In the genomic region with DNA sequence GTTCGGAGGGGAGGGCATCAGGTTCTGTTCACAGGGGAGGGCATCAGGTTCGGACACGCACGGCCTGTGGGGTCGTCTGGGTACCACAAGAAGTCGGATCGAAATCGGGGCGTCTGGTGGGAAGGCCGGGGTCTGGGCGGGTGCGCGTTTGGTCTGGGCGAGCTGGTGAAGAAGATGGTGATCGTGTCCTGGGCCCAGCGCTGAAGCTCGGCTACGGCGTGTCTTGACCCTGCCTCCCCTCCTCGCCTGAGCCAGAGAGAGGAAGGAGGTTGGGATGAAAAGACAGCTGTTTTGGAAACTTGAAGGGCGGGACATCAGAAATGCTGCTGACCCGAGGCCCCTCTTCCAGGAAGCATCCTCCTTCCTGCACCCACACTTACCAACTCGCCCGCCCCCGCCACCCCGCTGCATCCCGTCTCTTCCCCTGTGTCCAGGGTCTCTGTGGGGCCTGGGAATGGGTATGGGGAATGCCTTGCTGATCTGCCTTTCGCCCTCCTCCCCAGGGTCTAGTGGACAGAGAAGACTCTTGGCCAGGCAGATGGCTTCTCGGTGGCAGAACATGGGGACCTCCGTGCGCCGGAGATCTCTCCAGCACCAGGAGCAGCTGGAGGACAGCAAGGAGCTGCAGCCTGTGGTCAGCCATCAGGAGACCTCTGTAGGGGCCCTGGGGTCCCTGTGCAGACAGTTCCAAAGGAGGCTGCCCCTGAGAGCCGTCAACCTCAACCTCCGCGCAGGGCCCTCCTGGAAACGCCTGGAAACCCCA, we compare ENCODE assay signal across 8 cellular contexts. TPM values are rescaled to one million over a fixed set of nuclear protein-coding genes. Genes with fewer than 3 reads are reported as not detected.
DNase-seq lines count a peak whose midpoint lies in the region; ATAC-seq, FAIRE-seq and TF ChIP-seq lines count a peak whose summit lies in the region.

No MANE protein-coding gene starts in this region.

- peaks cover 0 to 18% (median 10%) of the 10 kb centered on the region in 9 donors for H3K4me1 ChIP-seq in heart right ventricle
- H3K4me1 ChIP-seq in mononuclear cell (ENCODE audit: insufficient read depth, low read length), result peaks cover 14% of the 10 kb centered on the region
- H3K4me1 ChIP-seq in vagina, result peaks cover 14% of the 10 kb centered on the region

- intact Hi-C loops in heart right ventricle (cut with DNase I), result no loop called here
- intact Hi-C loops in left cardiac atrium (cut with DNase I), result no loop called here
- intact Hi-C loops in vagina (cut with DNase I), result no loop called here

- TF ChIP-seq CTCF in heart right ventricle (IDR thresholded peaks at IDR 0.05) (no peak), cardiac fibroblast (IDR thresholded peaks at IDR 0.05; ENCODE audit: low read depth, low read length) (no peak), vagina (IDR thresholded peaks at IDR 0.05) (no peak)

- no peak for TF ChIP-seq POLR2A in vagina (IDR thresholded peaks at IDR 0.05)

- no peaks in the 10 kb centered on the region for H3K9me3 ChIP-seq in heart right ventricle
- H3K9me3 ChIP-seq in mononuclear cell (ENCODE audit: low read depth, low read length), result no peaks in the 10 kb centered on the region
- no peaks in the 10 kb centered on the region for H3K9me3 ChIP-seq in vagina

- H3K36me3 ChIP-seq in heart right ventricle (peaks cover 0 to 6% (median 0%) of the 10 kb centered on the region in 9 donors), vagina (no peaks in the 10 kb centered on the region)

- H3K27me3 ChIP-seq in heart right ventricle (peaks cover 0 to 19% (median 7%) of the 10 kb centered on the region in 7 donors), mononuclear cell (ENCODE audit: insufficient read depth, low read length) (no peaks in the 10 kb centered on the region), vagina (no peaks in the 10 kb centered on the region)

- H3K4me3 ChIP-seq in heart right ventricle, result peak overlapping the region; percentile 22 to 71 (median 57)
- H3K4me3 ChIP-seq in cardiac fibroblast (replicated peaks in 1 of 2; ENCODE audit: low read depth in 2 of 2, low read length in 2 of 2), result peak overlapping the region; percentile 64 to 72
- H3K4me3 ChIP-seq in mononuclear cell (ENCODE audit: low read length), result peak overlapping the region; percentile 50
- H3K4me3 ChIP-seq in vagina, result peak overlapping the region; percentile 47 to 53

- H3K27ac ChIP-seq in heart right ventricle (no peak overlapping the region), vagina (no peak overlapping the region)

- ATAC-seq in heart right ventricle (no peak), left cardiac atrium (no peak), HG02588 (IDR thresholded peaks at IDR 0.05; ENCODE audit: unreplicated experiment) (no peak)

- FAIRE-seq in HTR-8/SVneo (lab: Jason Lieb, UNC), result no peak

- DNase-seq in heart right ventricle (no peak), left cardiac atrium (no peak), cardiac fibroblast (ENCODE audit: low read depth in 2 of 2) (no peak), vagina (ENCODE audit: extremely low spot score in 2 of 2) (no peak), HPDE6-E6E7 (ENCODE audit: extremely low spot score) (no peak), HTR-8/SVneo (ENCODE audit: insufficient read length, low spot score) (no peak)

- WGBS in heart right ventricle, 2 donors, result 30 to 33% methylated on average over 34 to 36 of the region's 36 CpGs

RNA-seq across cellular contexts. Expression of gene PIMREG, which starts 0.5 kb away (rescaled TPM):
- 1 to 10 TPM in 1 of 10 donors, under 1 TPM in 4, not detected in 5; 0.21 to 4.0 (median 0.74) TPM for total RNA-seq in heart right ventricle
- under 1 TPM in 1 of 2 donors, not detected in 1; 0.25 TPM for polyA plus RNA-seq in heart right ventricle
- total RNA-seq in left cardiac atrium, result under 1 TPM in 1 of 2 donors, not detected in 1; 0.29 TPM
- not detected for total RNA-seq in mononuclear cell
- total RNA-seq in vagina, result 0.74 TPM

RNA-seq across cellular contexts. Expression of gene AIPL1, which starts 9.8 kb away (rescaled TPM):
- total RNA-seq in heart right ventricle (not detected), left cardiac atrium (not detected), mononuclear cell (under 0.01 TPM), vagina (not detected)
- polyA plus RNA-seq in heart right ventricle, result under 1 TPM in 1 of 2 donors, not detected in 1; 0.01 TPM
